In the genomic region with DNA sequence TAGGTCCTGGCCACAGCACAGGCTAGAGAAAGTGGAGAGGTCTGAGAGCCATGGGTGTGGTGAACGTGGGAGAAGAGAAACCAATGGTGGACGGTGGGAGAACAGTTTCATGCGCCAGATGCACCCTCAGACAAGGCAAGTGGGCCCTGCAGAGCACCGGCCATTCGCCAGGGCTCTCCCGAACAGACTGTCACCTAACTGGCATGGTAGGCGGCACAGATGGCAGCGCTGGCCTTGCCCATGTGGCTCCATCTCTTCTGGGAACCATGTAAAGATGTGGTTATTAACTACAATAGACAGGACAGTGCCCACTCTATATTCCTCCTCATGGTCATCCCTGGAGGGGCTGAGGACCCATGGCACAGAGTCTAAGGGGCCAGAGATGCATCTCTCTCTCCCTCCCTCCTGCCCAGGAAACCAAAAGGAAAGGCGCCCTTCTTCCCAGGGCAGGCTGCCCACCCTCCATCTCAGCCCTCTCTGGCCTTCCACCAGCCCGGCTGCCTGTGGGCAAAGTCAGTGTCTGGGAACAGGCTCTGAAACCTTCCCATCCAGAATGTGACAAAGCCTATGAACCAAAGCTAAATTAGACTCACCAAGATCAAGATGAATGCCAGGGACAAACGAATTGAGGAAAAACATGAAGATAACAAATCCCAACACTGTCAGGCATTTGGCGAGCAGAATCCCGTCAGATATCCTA, we compare ENCODE assay signal across 29 cellular contexts.
"Had no signal": no experiment of that assay in that cellular context is flagged by ENCODE, and none has a peak within 500 bp of the region (broad histone marks: within the 10 kb centered on the region; RNA-seq: fewer than 3 reads in every experiment).

No MANE protein-coding gene starts in this region.

- H3K27me3 ChIP-seq: adrenal gland, ascending aorta, breast epithelium, cardiac muscle cell, gastroesophageal sphincter had no signal

- DNase-seq: activated CD4-positive, alpha-beta memory T cell treated with anti-CD3 and anti-CD28 coated beads for 36 hours; activated CD4-positive, alpha-beta T cell treated with anti-CD3 and anti-CD28 coated beads for 36 hours; activated CD4-positive, CD25-positive, alpha-beta regulatory T cell; activated CD4-positive, CD25-positive, alpha-beta regulatory T cell treated with anti-CD3 and anti-CD28 coated beads, Interleukin-2, amount 50 U/mL, for 72 hours; activated CD8-positive, alpha-beta memory T cell treated with anti-CD3 and anti-CD28 coated beads, Interleukin-2, amount 10 ng/mL, durations not matched to agents 7 days and 5 days; activated CD8-positive, alpha-beta memory T cell treated with anti-CD3 and anti-CD28 coated beads, Interleukin-2, amount 50 U/mL, for 4 hours; activated CD8-positive, alpha-beta T cell treated with anti-CD3 and anti-CD28 coated beads, Interleukin-2, amount 10 ng/mL, durations not matched to agents 7 days and 5 days; activated effector memory CD4-positive, alpha-beta T cell treated with anti-CD3 and anti-CD28 coated beads, Interleukin-2, amount 50 U/mL, for 16 hours; activated naive CD4-positive, alpha-beta T cell treated with anti-CD3 and anti-CD28 coated beads for 36 hours; activated naive CD8-positive, alpha-beta T cell treated with anti-CD3 and anti-CD28 coated beads for 36 hours; activated naive CD8-positive, alpha-beta T cell treated with anti-CD3 and anti-CD28 coated beads, Interleukin-2, amount 50 U/mL, for 24 hours; activated T-cell treated with anti-CD3 and anti-CD28 coated beads, Interleukin-2, amount 50 U/mL, for 1 hour; activated T-cell treated with anti-CD3 and anti-CD28 coated beads, Interleukin-2, amount 50 U/mL, for 48 hours; adrenal gland; central memory CD4-positive, alpha-beta T cell; cortex of kidney; dermis blood vessel endothelial cell; effector CD4-positive, alpha-beta T cell; effector memory CD8-positive, alpha-beta T cell; foreskin melanocyte; T-helper 1 cell; T-helper 17 cell had no signal

- ATAC-seq: activated CD4-positive, alpha-beta T cell treated with anti-CD3 and anti-CD28 coated beads for 36 hours; activated CD8-positive, alpha-beta memory T cell treated with anti-CD3 and anti-CD28 coated beads, Interleukin-2, amount 10 ng/mL, durations not matched to agents 7 days and 5 days; activated CD8-positive, alpha-beta T cell treated with anti-CD3 and anti-CD28 coated beads, Interleukin-2, amount 10 ng/mL, durations not matched to agents 7 days and 5 days; activated naive CD8-positive, alpha-beta T cell treated with anti-CD3 and anti-CD28 coated beads, Interleukin-2, amount 50 U/mL, for 24 hours; effector memory CD8-positive, alpha-beta T cell; gastroesophageal sphincter; T-helper 17 cell had no signal

- H3K9me3 ChIP-seq: adrenal gland, ascending aorta, breast epithelium, gastroesophageal sphincter had no signal

- H3K4me1 ChIP-seq: adrenal gland, ascending aorta, breast epithelium, gastroesophageal sphincter had no signal

- H3K4me3 ChIP-seq: adrenal gland, ascending aorta, breast epithelium, cardiac muscle cell, gastroesophageal sphincter had no signal

- H3K36me3 ChIP-seq: adrenal gland, breast epithelium, cardiac muscle cell, gastroesophageal sphincter had no signal

- H3K27ac ChIP-seq: adrenal gland, ascending aorta, breast epithelium, cardiac muscle cell, gastroesophageal sphincter had no signal

- FAIRE-seq: colon, endometrium, endothelial cell of umbilical vein had no signal
